ENCODE assay signal across 1 cellular context in the genomic region with DNA sequence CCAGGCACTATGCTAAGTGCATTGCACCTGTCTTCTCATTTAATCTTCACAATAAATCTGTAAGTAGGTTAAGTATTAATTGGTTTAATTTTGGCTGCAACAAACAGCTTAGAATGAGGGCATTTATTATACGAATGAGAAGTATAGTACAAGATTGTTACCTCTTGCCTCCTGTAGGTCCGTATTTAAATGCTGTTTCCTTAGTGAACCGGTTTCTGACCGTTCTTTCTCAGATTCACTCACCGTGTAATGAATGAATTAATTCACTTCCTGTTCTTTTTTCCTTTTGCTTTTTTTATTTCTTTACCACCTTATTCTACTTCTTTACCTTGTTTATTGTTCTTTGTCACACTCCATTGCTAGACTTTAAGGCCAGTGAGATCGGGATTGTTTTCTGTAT.
TF ChIP-seq lines count a peak whose summit lies in the region.

No MANE protein-coding gene starts in this region.

TF ChIP-seq in GM23338, 12 proteins besides CTCF, POLR2A, EP300 and RAD21 (continued from another document):
- TF ChIP-seq, protein P1, sequence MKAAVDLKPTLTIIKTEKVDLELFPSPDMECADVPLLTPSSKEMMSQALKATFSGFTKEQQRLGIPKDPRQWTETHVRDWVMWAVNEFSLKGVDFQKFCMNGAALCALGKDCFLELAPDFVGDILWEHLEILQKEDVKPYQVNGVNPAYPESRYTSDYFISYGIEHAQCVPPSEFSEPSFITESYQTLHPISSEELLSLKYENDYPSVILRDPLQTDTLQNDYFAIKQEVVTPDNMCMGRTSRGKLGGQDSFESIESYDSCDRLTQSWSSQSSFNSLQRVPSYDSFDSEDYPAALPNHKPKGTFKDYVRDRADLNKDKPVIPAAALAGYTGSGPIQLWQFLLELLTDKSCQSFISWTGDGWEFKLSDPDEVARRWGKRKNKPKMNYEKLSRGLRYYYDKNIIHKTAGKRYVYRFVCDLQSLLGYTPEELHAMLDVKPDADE (IDR thresholded peaks at IDR 0.05): no peak
- TF ChIP-seq, protein P2, sequence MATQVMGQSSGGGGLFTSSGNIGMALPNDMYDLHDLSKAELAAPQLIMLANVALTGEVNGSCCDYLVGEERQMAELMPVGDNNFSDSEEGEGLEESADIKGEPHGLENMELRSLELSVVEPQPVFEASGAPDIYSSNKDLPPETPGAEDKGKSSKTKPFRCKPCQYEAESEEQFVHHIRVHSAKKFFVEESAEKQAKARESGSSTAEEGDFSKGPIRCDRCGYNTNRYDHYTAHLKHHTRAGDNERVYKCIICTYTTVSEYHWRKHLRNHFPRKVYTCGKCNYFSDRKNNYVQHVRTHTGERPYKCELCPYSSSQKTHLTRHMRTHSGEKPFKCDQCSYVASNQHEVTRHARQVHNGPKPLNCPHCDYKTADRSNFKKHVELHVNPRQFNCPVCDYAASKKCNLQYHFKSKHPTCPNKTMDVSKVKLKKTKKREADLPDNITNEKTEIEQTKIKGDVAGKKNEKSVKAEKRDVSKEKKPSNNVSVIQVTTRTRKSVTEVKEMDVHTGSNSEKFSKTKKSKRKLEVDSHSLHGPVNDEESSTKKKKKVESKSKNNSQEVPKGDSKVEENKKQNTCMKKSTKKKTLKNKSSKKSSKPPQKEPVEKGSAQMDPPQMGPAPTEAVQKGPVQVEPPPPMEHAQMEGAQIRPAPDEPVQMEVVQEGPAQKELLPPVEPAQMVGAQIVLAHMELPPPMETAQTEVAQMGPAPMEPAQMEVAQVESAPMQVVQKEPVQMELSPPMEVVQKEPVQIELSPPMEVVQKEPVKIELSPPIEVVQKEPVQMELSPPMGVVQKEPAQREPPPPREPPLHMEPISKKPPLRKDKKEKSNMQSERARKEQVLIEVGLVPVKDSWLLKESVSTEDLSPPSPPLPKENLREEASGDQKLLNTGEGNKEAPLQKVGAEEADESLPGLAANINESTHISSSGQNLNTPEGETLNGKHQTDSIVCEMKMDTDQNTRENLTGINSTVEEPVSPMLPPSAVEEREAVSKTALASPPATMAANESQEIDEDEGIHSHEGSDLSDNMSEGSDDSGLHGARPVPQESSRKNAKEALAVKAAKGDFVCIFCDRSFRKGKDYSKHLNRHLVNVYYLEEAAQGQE (IDR thresholded peaks at IDR 0.05; ENCODE audit: unreplicated experiment): no peak
- TF ChIP-seq ZNF331 (CRISPR knock-in tag; IDR thresholded peaks at IDR 0.05; ENCODE audit: low read depth): no peak
- TF ChIP-seq, protein P3, sequence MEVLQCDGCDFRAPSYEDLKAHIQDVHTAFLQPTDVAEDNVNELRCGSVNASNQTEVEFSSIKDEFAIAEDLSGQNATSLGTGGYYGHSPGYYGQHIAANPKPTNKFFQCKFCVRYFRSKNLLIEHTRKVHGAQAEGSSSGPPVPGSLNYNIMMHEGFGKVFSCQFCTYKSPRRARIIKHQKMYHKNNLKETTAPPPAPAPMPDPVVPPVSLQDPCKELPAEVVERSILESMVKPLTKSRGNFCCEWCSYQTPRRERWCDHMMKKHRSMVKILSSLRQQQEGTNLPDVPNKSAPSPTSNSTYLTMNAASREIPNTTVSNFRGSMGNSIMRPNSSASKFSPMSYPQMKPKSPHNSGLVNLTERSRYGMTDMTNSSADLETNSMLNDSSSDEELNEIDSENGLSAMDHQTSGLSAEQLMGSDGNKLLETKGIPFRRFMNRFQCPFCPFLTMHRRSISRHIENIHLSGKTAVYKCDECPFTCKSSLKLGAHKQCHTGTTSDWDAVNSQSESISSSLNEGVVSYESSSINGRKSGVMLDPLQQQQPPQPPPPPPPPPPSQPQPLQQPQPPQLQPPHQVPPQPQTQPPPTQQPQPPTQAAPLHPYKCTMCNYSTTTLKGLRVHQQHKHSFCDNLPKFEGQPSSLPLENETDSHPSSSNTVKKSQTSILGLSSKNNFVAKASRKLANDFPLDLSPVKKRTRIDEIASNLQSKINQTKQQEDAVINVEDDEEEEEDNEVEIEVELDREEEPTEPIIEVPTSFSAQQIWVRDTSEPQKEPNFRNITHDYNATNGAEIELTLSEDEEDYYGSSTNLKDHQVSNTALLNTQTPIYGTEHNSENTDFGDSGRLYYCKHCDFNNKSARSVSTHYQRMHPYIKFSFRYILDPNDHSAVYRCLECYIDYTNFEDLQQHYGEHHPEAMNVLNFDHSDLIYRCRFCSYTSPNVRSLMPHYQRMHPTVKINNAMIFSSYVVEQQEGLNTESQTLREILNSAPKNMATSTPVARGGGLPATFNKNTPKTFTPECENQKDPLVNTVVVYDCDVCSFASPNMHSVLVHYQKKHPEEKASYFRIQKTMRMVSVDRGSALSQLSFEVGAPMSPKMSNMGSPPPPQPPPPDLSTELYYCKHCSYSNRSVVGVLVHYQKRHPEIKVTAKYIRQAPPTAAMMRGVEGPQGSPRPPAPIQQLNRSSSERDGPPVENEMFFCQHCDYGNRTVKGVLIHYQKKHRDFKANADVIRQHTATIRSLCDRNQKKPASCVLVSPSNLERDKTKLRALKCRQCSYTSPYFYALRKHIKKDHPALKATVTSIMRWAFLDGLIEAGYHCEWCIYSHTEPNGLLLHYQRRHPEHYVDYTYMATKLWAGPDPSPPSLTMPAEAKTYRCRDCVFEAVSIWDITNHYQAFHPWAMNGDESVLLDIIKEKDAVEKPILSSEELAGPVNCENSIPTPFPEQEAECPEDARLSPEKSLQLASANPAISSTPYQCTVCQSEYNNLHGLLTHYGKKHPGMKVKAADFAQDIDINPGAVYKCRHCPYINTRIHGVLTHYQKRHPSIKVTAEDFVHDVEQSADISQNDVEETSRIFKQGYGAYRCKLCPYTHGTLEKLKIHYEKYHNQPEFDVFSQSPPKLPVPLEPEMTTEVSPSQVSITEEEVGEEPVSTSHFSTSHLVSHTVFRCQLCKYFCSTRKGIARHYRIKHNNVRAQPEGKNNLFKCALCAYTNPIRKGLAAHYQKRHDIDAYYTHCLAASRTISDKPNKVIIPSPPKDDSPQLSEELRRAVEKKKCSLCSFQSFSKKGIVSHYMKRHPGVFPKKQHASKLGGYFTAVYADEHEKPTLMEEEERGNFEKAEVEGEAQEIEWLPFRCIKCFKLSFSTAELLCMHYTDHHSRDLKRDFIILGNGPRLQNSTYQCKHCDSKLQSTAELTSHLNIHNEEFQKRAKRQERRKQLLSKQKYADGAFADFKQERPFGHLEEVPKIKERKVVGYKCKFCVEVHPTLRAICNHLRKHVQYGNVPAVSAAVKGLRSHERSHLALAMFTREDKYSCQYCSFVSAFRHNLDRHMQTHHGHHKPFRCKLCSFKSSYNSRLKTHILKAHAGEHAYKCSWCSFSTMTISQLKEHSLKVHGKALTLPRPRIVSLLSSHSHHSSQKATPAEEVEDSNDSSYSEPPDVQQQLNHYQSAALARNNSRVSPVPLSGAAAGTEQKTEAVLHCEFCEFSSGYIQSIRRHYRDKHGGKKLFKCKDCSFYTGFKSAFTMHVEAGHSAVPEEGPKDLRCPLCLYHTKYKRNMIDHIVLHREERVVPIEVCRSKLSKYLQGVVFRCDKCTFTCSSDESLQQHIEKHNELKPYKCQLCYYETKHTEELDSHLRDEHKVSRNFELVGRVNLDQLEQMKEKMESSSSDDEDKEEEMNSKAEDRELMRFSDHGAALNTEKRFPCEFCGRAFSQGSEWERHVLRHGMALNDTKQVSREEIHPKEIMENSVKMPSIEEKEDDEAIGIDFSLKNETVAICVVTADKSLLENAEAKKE (CRISPR knock-in tag; IDR thresholded peaks at IDR 0.05): no peak
- no peak for TF ChIP-seq ZNF114 (CRISPR knock-in tag; IDR thresholded peaks at IDR 0.05)
- no peak for TF ChIP-seq EZH2phosphoT487 (IDR thresholded peaks at IDR 0.05; ENCODE audit: unreplicated experiment)
- TF ChIP-seq NANOG (IDR thresholded peaks at IDR 0.05; ENCODE audit: borderline replicate concordance): no peak
- no peak for TF ChIP-seq STAT1 (IDR thresholded peaks at IDR 0.05; ENCODE audit: unreplicated experiment)
- TF ChIP-seq CREB1 (CRISPR knock-in tag; IDR thresholded peaks at IDR 0.05; ENCODE audit: low read depth): no peak
- TF ChIP-seq EZH2 (IDR thresholded peaks at IDR 0.05; ENCODE audit: low read depth, unreplicated experiment): no peak
